ENCODE assay signal across 28 cellular contexts in the genomic region with DNA sequence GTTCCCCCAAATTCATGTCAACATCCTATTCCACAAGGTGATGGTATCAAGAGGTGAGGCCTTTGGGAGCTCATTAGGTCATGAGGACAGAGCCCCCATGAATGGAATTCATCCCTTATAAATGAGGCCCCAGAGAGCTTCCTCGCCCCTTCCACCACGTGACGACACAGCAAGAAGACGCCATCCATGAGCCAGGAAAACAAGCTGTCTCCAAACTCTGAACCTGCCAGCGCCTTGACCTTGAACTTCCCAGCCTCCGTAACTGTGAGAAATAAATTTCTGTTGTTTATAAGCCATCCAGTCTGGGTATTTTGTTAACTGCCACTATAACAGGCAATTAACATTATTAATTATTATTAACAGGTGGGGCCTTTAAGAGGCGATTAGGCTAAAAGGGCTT.
"Had no signal": no experiment of that assay in that cellular context is flagged by ENCODE, and none has a peak within 500 bp of the region (broad histone marks: within the 10 kb centered on the region; RNA-seq: fewer than 3 reads in every experiment).

No MANE protein-coding gene starts in this region.

- DNase-seq: stimulated activated CD4-positive, alpha-beta T cell treated with anti-CD3 and anti-CD28 coated beads, Interleukin-2, amount 100 ng/mL, for 24 hours; stimulated activated CD4-positive, alpha-beta T cell treated with anti-CD3 and anti-CD28 coated beads, Interleukin-2, amount 100 ng/mL, for 48 hours; stimulated activated CD4-positive, alpha-beta T cell treated with anti-CD3 and anti-CD28 coated beads, Interleukin-4, amount 100 ng/mL, for 1 hour; stimulated activated CD4-positive, alpha-beta T cell treated with anti-CD3 and anti-CD28 coated beads, Interleukin-4, amount 100 ng/mL, for 24 hours; stimulated activated CD4-positive, alpha-beta T cell treated with anti-CD3 and anti-CD28 coated beads, Interleukin-4, amount 100 ng/mL, for 4 hours; stimulated activated naive B cell treated with anti-CD40 and anti-IgM and Interleukin-4, amounts not matched to agents 10 μg/mL and 1 μg/mL and 100 μg/mL, for 72 hours; stimulated activated naive CD4-positive, alpha-beta T cell; stimulated activated naive CD4-positive, alpha-beta T cell treated with Interleukin-2 at 50 U/mL for 16 hours; stimulated activated naive CD8-positive, alpha-beta T cell treated with anti-CD3 and anti-CD28 coated beads, Interleukin-15, amount 100 ng/mL, for 72 hours; stimulated activated naive CD8-positive, alpha-beta T cell treated with anti-CD3 and anti-CD28 coated beads, Interleukin-15, Interleukin-2, amounts not matched to agents 100 U/mL and 50 U/mL, for 24 hours; stomach; substantia nigra; testis; thyroid gland; tibial artery; transverse colon; trophoblast cell; upper lobe of left lung; upper lobe of right lung; uterus had no signal

- H3K27me3 ChIP-seq: stomach, suprapubic skin, testis, thyroid gland, tibial artery, tibial nerve, transverse colon, upper lobe of left lung, upper lobe of right lung, uterus, vagina had no signal

- H3K27me3 Mint-ChIP-seq: stimulated activated memory B cell treated with anti-CD40 and anti-IgM and Interleukin-4, amounts not matched to agents 10 μg/mL and 1 μg/mL and 100 μg/mL, for 72 hours; stimulated activated naive B cell treated with anti-CD40 and anti-IgM and Interleukin-4, amounts not matched to agents 10 μg/mL and 1 μg/mL and 100 μg/mL, for 72 hours; stimulated activated naive CD8-positive, alpha-beta T cell treated with anti-CD3 and anti-CD28 coated beads, Interleukin-15, amount 100 ng/mL, for 72 hours; stimulated activated naive CD8-positive, alpha-beta T cell treated with anti-CD3 and anti-CD28 coated beads, Interleukin-15, Interleukin-2, amounts not matched to agents 100 ng/mL and 50 ng/mL, for 24 hours; type B pancreatic cell had no signal

- H3K36me3 ChIP-seq: uterus had no signal

- H3K9me3 ChIP-seq: stomach, suprapubic skin, testis, thoracic aorta, thyroid gland, tibial artery, tibial nerve, transverse colon, upper lobe of left lung, upper lobe of right lung, uterus, vagina had no signal

- H3K27ac Mint-ChIP-seq: stimulated activated effector memory CD8-positive, alpha-beta T cell treated with anti-CD3 and anti-CD28 coated beads, Interleukin-12 subunit alpha, Interleukin-12 subunit beta, amount 100 ng/mL, for 72 hours; stimulated activated memory B cell treated with anti-CD40 and anti-IgM and Interleukin-4, amounts not matched to agents 10 μg/mL and 1 μg/mL and 100 μg/mL, for 72 hours; stimulated activated naive B cell treated with anti-CD40 and anti-IgM and Interleukin-4, amounts not matched to agents 10 μg/mL and 1 μg/mL and 100 μg/mL, for 72 hours; stimulated activated naive CD8-positive, alpha-beta T cell treated with anti-CD3 and anti-CD28 coated beads, Interleukin-15, Interleukin-2, amounts not matched to agents 100 ng/mL and 50 ng/mL, for 24 hours; type B pancreatic cell had no signal

- H3K4me3 Mint-ChIP-seq: stimulated activated effector memory CD8-positive, alpha-beta T cell treated with anti-CD3 and anti-CD28 coated beads, Interleukin-12 subunit alpha, Interleukin-12 subunit beta, amount 100 ng/mL, for 72 hours; stimulated activated memory B cell treated with anti-CD40 and anti-IgM and Interleukin-4, amounts not matched to agents 10 μg/mL and 1 μg/mL and 100 μg/mL, for 72 hours; stimulated activated naive B cell treated with anti-CD40 and anti-IgM and Interleukin-4, amounts not matched to agents 10 μg/mL and 1 μg/mL and 100 μg/mL, for 72 hours; stimulated activated naive CD8-positive, alpha-beta T cell treated with anti-CD3 and anti-CD28 coated beads, Interleukin-15, amount 100 ng/mL, for 72 hours; stimulated activated naive CD8-positive, alpha-beta T cell treated with anti-CD3 and anti-CD28 coated beads, Interleukin-15, Interleukin-2, amounts not matched to agents 100 ng/mL and 50 ng/mL, for 24 hours; type B pancreatic cell had no signal

- H3K27ac ChIP-seq: stomach, suprapubic skin, testis, thoracic aorta, thyroid gland, tibial artery, tibial nerve, transverse colon, upper lobe of left lung, upper lobe of right lung, uterus, vagina had no signal

- H3K4me3 ChIP-seq: stomach, suprapubic skin, testis, thoracic aorta, thyroid gland, tibial artery, tibial nerve, transverse colon, upper lobe of left lung, upper lobe of right lung, uterus, vagina had no signal

- H3K4me1 ChIP-seq: testis, uterus had no signal

- ATAC-seq: stimulated activated effector memory CD8-positive, alpha-beta T cell treated with anti-CD3 and anti-CD28 coated beads, Interleukin-12 subunit alpha, Interleukin-12 subunit beta, amount 100 ng/mL, for 72 hours; stimulated activated memory B cell treated with anti-CD40 and anti-IgM and Interleukin-4, amounts not matched to agents 10 μg/mL and 1 μg/mL and 100 μg/mL, for 72 hours; stimulated activated naive B cell treated with anti-CD40 and anti-IgM and Interleukin-4, amounts not matched to agents 10 μg/mL and 1 μg/mL and 100 μg/mL, for 72 hours; stimulated activated naive CD8-positive, alpha-beta T cell treated with anti-CD3 and anti-CD28 coated beads, Interleukin-15, amount 100 ng/mL, for 72 hours; stimulated activated naive CD8-positive, alpha-beta T cell treated with anti-CD3 and anti-CD28 coated beads, Interleukin-15, Interleukin-2, amounts not matched to agents 100 U/mL and 50 U/mL, for 24 hours; upper lobe of right lung had no signal
